Comparison of ENCODE assay signal across 17 cellular contexts in the genomic region with DNA sequence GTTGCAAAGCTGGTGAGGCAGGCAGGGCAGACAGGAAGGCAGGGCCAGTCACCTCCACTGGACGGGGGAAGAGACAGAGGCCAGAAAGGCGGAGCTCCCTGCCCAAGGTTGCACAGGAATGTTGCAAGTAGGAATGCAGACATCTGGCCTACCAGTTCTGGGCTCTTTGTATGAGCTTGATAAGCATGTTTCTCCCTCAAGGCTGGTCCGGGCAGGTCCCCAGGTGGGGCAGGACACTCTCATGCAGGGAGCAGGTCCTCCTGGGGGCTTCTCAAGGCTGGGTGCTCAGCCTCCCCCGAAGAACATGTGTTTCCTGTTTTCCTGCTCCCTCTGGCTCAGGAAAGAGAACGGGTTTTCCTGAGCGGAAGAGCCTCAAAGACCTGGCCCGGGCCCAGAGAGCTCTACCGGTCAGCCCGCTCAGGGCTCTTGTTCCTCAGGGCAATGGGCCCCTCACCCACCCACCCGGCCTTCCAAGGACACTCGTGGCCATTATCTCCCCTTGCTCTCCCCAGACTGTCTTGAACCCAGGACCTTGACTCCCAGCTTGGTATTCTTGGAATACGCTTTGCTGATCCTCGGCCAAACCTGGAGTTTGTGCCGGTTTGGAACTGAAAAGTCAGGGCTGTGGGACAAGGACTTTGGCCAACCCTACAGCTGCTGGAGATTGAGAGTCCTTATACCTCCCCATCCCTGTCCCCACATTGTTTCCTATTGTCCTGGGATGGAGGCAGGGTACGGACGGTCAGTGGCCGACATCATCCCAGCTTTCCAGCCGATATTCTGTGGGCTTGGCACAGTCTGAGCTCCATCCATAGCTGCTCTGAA.
A peak's percentile ranks its signal among the peaks of the same experiment; 100 is the strongest.
DNase-seq lines count a peak whose midpoint lies in the region; ATAC-seq and TF ChIP-seq lines count a peak whose summit lies in the region.
"Had no signal": no experiment of that assay in that cellular context is flagged by ENCODE, and none has a peak within 500 bp of the region (broad histone marks: within the 10 kb centered on the region; RNA-seq: fewer than 3 reads in every experiment).

No MANE protein-coding gene starts in this region.

- intact Hi-C loops in right lobe of liver (cut with DNase I) (no loop called here), mucosa of descending colon (cut with DNase I, micrococcal nuclease) (no loop called here)

- WGBS in right lobe of liver (ENCODE audit: insufficient coverage, low coverage, low lambda C conversion rate, missing lambda C conversion rate), result 77% methylated on average over 6 of the region's 18 CpGs
- 40% methylated on average over 17 of the region's 18 CpGs for WGBS in suprapubic skin

- no peak for TF ChIP-seq CTCF in VCaP (conservative IDR thresholded peaks at IDR 0.05)
- no peak for TF ChIP-seq CTCF in right lobe of liver (IDR thresholded peaks at IDR 0.05)
- TF ChIP-seq CTCF in suprapubic skin (IDR thresholded peaks at IDR 0.05), result no peak
- no peak for TF ChIP-seq CTCF in foreskin fibroblast (IDR thresholded peaks at IDR 0.05; ENCODE audit: low read depth, low read length)
- no peak for TF ChIP-seq CTCF in mucosa of descending colon (IDR thresholded peaks at IDR 0.05)

- ATAC-seq in right lobe of liver (peak; percentile 61 to 74 (median 68)), mucosa of descending colon (no peak), HG02981 (IDR thresholded peaks at IDR 0.05; ENCODE audit: unreplicated experiment) (no peak)
- ATAC-seq: CD8-positive, alpha-beta T cell; stimulated activated effector memory CD8-positive, alpha-beta T cell treated with anti-CD3 and anti-CD28 coated beads, Interleukin-12 subunit alpha, Interleukin-12 subunit beta, amount 100 ng/mL, for 72 hours had no signal

- H3K4me3 ChIP-seq in right lobe of liver (no peak overlapping the region), suprapubic skin (no peak overlapping the region), foreskin fibroblast (ENCODE audit: low read depth in 1 of 2, low read length in 2 of 2) (no peak overlapping the region), mucosa of descending colon (no peak overlapping the region)

- TF ChIP-seq POLR2A in right lobe of liver (IDR thresholded peaks at IDR 0.05) (no peak), suprapubic skin (IDR thresholded peaks at IDR 0.05) (no peak)

- TF ChIP-seq EP300 in suprapubic skin (IDR thresholded peaks at IDR 0.05), result no peak

- no peaks in the 10 kb centered on the region for H3K4me1 ChIP-seq in right lobe of liver
- H3K4me1 ChIP-seq in suprapubic skin, result peaks cover 45% of the 10 kb centered on the region
- no peaks in the 10 kb centered on the region for H3K4me1 ChIP-seq in mucosa of descending colon (ENCODE audit: low read depth)

- DNase-seq in epithelial cell of prostate (ENCODE audit: low read depth, low spot score), result no peak
- DNase-seq in right lobe of liver, result peak in 1 of 3 donors; percentile 58
- peak in 1 of 2 donors; percentile 58 for DNase-seq in suprapubic skin (ENCODE audit: low spot score in 2 of 2)
- no peak for DNase-seq in foreskin fibroblast
- DNase-seq in stimulated activated naive CD4-positive, alpha-beta T cell (lab: John Stamatoyannopoulos, UW), result no peak
- no peak for DNase-seq in mucosa of descending colon
- DNase-seq: activated CD4-positive, CD25-positive, alpha-beta regulatory T cell; brain microvascular endothelial cell; Karpas-422; NCI-H1930; NK-92 treated with Interleukin-12 subunit alpha and Interleukin-12 subunit beta, amount 100 ng/mL, for 24 hours; SK-N-SH; stimulated activated CD4-positive, alpha-beta T cell treated with anti-CD3 and anti-CD28 coated beads, Interleukin-2, amount 100 ng/mL, for 24 hours had no signal

- H3K27me3 ChIP-seq in right lobe of liver (no peaks in the 10 kb centered on the region), suprapubic skin (no peaks in the 10 kb centered on the region)
- H3K27me3 ChIP-seq: brain microvascular endothelial cell had no signal

- H3K36me3 ChIP-seq in right lobe of liver, result no peaks in the 10 kb centered on the region
- H3K36me3 ChIP-seq in suprapubic skin, result no peaks in the 10 kb centered on the region
- H3K36me3 ChIP-seq in mucosa of descending colon (ENCODE audit: low read depth), result no peaks in the 10 kb centered on the region
- H3K36me3 ChIP-seq: brain microvascular endothelial cell had no signal

- H3K9me3 ChIP-seq in right lobe of liver (no peaks in the 10 kb centered on the region), suprapubic skin (no peaks in the 10 kb centered on the region), mucosa of descending colon (no peaks in the 10 kb centered on the region)
- H3K9me3 ChIP-seq: SK-N-SH had no signal

- H3K27ac ChIP-seq in VCaP (peak overlapping the region; percentile 54), epithelial cell of prostate (peak overlapping the region; percentile 29), right lobe of liver (no peak overlapping the region), suprapubic skin (peak overlapping the region; percentile 34)
- H3K27ac ChIP-seq: brain microvascular endothelial cell had no signal

Comparison
In these comparisons a context has a peak if more than half of its experiments do, and no peak if none do; other contexts are left out.
1. H3K27ac ChIP-seq: peak in VCaP (single experiment), epithelial cell of prostate (single experiment) and suprapubic skin (single experiment); none in right lobe of liver (0 of 3).
2. ATAC-seq: peak in right lobe of liver (4 of 4); none in mucosa of descending colon (single experiment) and HG02981 (single experiment).